30 cellular contexts compared by ENCODE assay signal in genomic region chr4:15373363-15373762, GRCh38. TPM values are rescaled to one million over a fixed set of nuclear protein-coding genes. Genes with fewer than 3 reads are reported as not detected.
DNase-seq lines count a peak whose midpoint lies in the region; ATAC-seq, FAIRE-seq and TF ChIP-seq lines count a peak whose summit lies in the region.
"Had no signal": no experiment of that assay in that cellular context is flagged by ENCODE, and none has a peak within 500 bp of the region (broad histone marks: within the 10 kb centered on the region; RNA-seq: fewer than 3 reads in every experiment).

No MANE protein-coding gene starts in this region.

- H3K9me1 ChIP-seq in IMR-90 (ENCODE audit: insufficient read depth, low read length): 0 out of 2 replicates have a peak, but pooled peaks cover 3% of the 10 kb centered on the region

- no peak overlapping the region for H4K5ac ChIP-seq in IMR-90 (ENCODE audit: low read depth, low read length)

- CTCF ChIA-PET in activated CD8-positive, alpha-beta T cell treated with anti-CD3 and anti-CD28 coated beads for 36 hours (lab: Charles Lee): no interaction called here
- CTCF ChIA-PET in activated CD8-positive, alpha-beta T cell treated with anti-CD3 and anti-CD28 coated beads, Interleukin-2, amount 10 ng/mL, durations not matched to agents 7 days and 5 days (lab: Charles Lee): interaction anchor here (1.0 kb wide), 1 partner anchor 24 kb away, joined by 5 read pairs; no protein-coding TSS in a partner anchor
- CTCF ChIA-PET in IMR-90 (lab: Yijun Ruan, JAX): no interaction called here
- CTCF ChIA-PET in activated CD4-positive, alpha-beta memory T cell treated with anti-CD3 and anti-CD28 coated beads for 36 hours (lab: Charles Lee): no interaction called here

- FAIRE-seq in GM19239 (lab: Jason Lieb, UNC): no peak
- FAIRE-seq: A204.1, GM12892, urothelium cell line had no signal

- H3K9me3 ChIP-seq in IMR-90 (ENCODE audit: control insufficient read depth, insufficient read depth, low read length): no peaks in the 10 kb centered on the region
- H3K9me3 ChIP-seq: gastrocnemius medialis, spleen had no signal

- H3K36me3 Mint-ChIP-seq in activated CD8-positive, alpha-beta T cell treated with anti-CD3 and anti-CD28 coated beads for 36 hours (ENCODE audit: low read depth): no peaks in the 10 kb centered on the region
- H3K36me3 Mint-ChIP-seq in activated CD8-positive, alpha-beta T cell treated with anti-CD3 and anti-CD28 coated beads, Interleukin-2, amount 10 ng/mL, durations not matched to agents 7 days and 5 days (ENCODE audit: low read depth): no peaks in the 10 kb centered on the region
- no peaks in the 10 kb centered on the region for H3K36me3 Mint-ChIP-seq in stimulated activated effector memory CD8-positive, alpha-beta T cell treated with anti-CD3 and anti-CD28 coated beads, Interleukin-12 subunit alpha, Interleukin-12 subunit beta, amount 100 ng/mL, for 72 hours
- no peaks in the 10 kb centered on the region for H3K36me3 Mint-ChIP-seq in activated CD4-positive, alpha-beta memory T cell treated with anti-CD3 and anti-CD28 coated beads for 36 hours
- H3K36me3 Mint-ChIP-seq: neural progenitor cell had no signal

- TF ChIP-seq RAD21 in IMR-90 (IDR thresholded peaks at IDR 0.05; ENCODE audit: low read length): no peak

- no peak overlapping the region for H2BK20ac ChIP-seq in IMR-90 (ENCODE audit: low read depth, low read length)

- no peak overlapping the region for H4K8ac ChIP-seq in IMR-90 (ENCODE audit: low read depth in 2 of 2, low read length in 2 of 2)

- H3K4me1 ChIP-seq in IMR-90 (ENCODE audit: control insufficient read depth, insufficient read depth, low read length): peaks cover 7% of the 10 kb centered on the region

- no peak overlapping the region for H3K4me3 Mint-ChIP-seq in activated CD8-positive, alpha-beta T cell treated with anti-CD3 and anti-CD28 coated beads for 36 hours
- no peak overlapping the region for H3K4me3 Mint-ChIP-seq in activated CD8-positive, alpha-beta T cell treated with anti-CD3 and anti-CD28 coated beads, Interleukin-2, amount 10 ng/mL, durations not matched to agents 7 days and 5 days
- no peak overlapping the region for H3K4me3 Mint-ChIP-seq in stimulated activated effector memory CD8-positive, alpha-beta T cell treated with anti-CD3 and anti-CD28 coated beads, Interleukin-12 subunit alpha, Interleukin-12 subunit beta, amount 100 ng/mL, for 72 hours
- H3K4me3 Mint-ChIP-seq in activated CD4-positive, alpha-beta memory T cell treated with anti-CD3 and anti-CD28 coated beads for 36 hours: no peak overlapping the region
- H3K4me3 Mint-ChIP-seq: CD4-positive, alpha-beta T cell; neural progenitor cell had no signal

- H3K36me3 ChIP-seq in IMR-90 (ENCODE audit: control insufficient read depth, insufficient read depth, low read length): no peaks in the 10 kb centered on the region
- H3K36me3 ChIP-seq: gastrocnemius medialis, neural progenitor cell, spleen had no signal

- H3K27ac Mint-ChIP-seq in activated CD8-positive, alpha-beta T cell treated with anti-CD3 and anti-CD28 coated beads for 36 hours: no peak overlapping the region
- no peak overlapping the region for H3K27ac Mint-ChIP-seq in activated CD8-positive, alpha-beta T cell treated with anti-CD3 and anti-CD28 coated beads, Interleukin-2, amount 10 ng/mL, durations not matched to agents 7 days and 5 days
- H3K27ac Mint-ChIP-seq in stimulated activated effector memory CD8-positive, alpha-beta T cell treated with anti-CD3 and anti-CD28 coated beads, Interleukin-12 subunit alpha, Interleukin-12 subunit beta, amount 100 ng/mL, for 72 hours: no peak overlapping the region
- H3K27ac Mint-ChIP-seq in activated CD4-positive, alpha-beta memory T cell treated with anti-CD3 and anti-CD28 coated beads for 36 hours: no peak overlapping the region
- H3K27ac Mint-ChIP-seq: CD4-positive, alpha-beta T cell; neural progenitor cell had no signal

- no TSS peak for BruUV-seq in IMR-90 (replicated peaks; lab: Mats Ljungman, UMichigan)

- H3K9me3 Mint-ChIP-seq in activated CD8-positive, alpha-beta T cell treated with anti-CD3 and anti-CD28 coated beads for 36 hours: no peaks in the 10 kb centered on the region
- H3K9me3 Mint-ChIP-seq in activated CD8-positive, alpha-beta T cell treated with anti-CD3 and anti-CD28 coated beads, Interleukin-2, amount 10 ng/mL, durations not matched to agents 7 days and 5 days (ENCODE audit: insufficient read depth): no peaks in the 10 kb centered on the region
- no peaks in the 10 kb centered on the region for H3K9me3 Mint-ChIP-seq in stimulated activated effector memory CD8-positive, alpha-beta T cell treated with anti-CD3 and anti-CD28 coated beads, Interleukin-12 subunit alpha, Interleukin-12 subunit beta, amount 100 ng/mL, for 72 hours
- peaks cover 2% of the 10 kb centered on the region for H3K9me3 Mint-ChIP-seq in activated CD4-positive, alpha-beta memory T cell treated with anti-CD3 and anti-CD28 coated beads for 36 hours
- H3K9me3 Mint-ChIP-seq: CD4-positive, alpha-beta T cell; neural progenitor cell had no signal

- no peak overlapping the region for H2BK15ac ChIP-seq in IMR-90 (ENCODE audit: low read depth, low read length)

- H3K18ac ChIP-seq in IMR-90 (ENCODE audit: low read depth, low read length): no peak overlapping the region

- H2BK5ac ChIP-seq in IMR-90 (ENCODE audit: low read depth, low read length, poor library complexity, severe bottlenecking): no peak overlapping the region

- no peak for TF ChIP-seq CTCF in activated CD8-positive, alpha-beta T cell treated with anti-CD3 and anti-CD28 coated beads for 36 hours (IDR thresholded peaks at IDR 0.05)
- TF ChIP-seq CTCF in IMR-90 (conservative IDR thresholded peaks at IDR 0.05; ENCODE audit: low read depth, low read length) (no peak), epithelial cell of esophagus (IDR thresholded peaks at IDR 0.05; ENCODE audit: insufficient read depth, low read depth, low read length, missing control alignments) (no peak)

- H4K91ac ChIP-seq in IMR-90 (ENCODE audit: insufficient read depth, low read depth, low read length): no peak overlapping the region

- no CpG with 5 or more reads among the region's 3 CpGs for WGBS in IMR-90 (ENCODE audit: extremely low coverage in 2 of 2, insufficient read length in 1 of 2), 2 experiments

- peak; percentile 37 for ATAC-seq in activated CD8-positive, alpha-beta T cell treated with anti-CD3 and anti-CD28 coated beads for 36 hours
- ATAC-seq in activated CD8-positive, alpha-beta T cell treated with anti-CD3 and anti-CD28 coated beads, Interleukin-2, amount 10 ng/mL, durations not matched to agents 7 days and 5 days: no peak
- no peak for ATAC-seq in IMR-90 (ENCODE audit: low read depth)
- peak; percentile 58 for ATAC-seq in stimulated activated effector memory CD8-positive, alpha-beta T cell treated with anti-CD3 and anti-CD28 coated beads, Interleukin-12 subunit alpha, Interleukin-12 subunit beta, amount 100 ng/mL, for 72 hours
- ATAC-seq: PC-3 had no signal

- no peak overlapping the region for H3K27ac ChIP-seq in IMR-90 (ENCODE audit: insufficient read depth, low read length)
- H3K27ac ChIP-seq: neural progenitor cell, parathyroid adenoma had no signal

- H3K79me1 ChIP-seq in IMR-90 (ENCODE audit: low read depth in 1 of 2, low read length in 2 of 2): no peaks in the 10 kb centered on the region

- no peak overlapping the region for H2AK5ac ChIP-seq in IMR-90 (ENCODE audit: low read depth, low read length)

- H3K23ac ChIP-seq in IMR-90 (ENCODE audit: low read depth, low read length): no peak overlapping the region

- H3K4me2 ChIP-seq in IMR-90 (ENCODE audit: low read depth, low read length): no peak overlapping the region
- H3K4me2 ChIP-seq: neural progenitor cell had no signal

- H4K20me1 ChIP-seq in IMR-90 (ENCODE audit: insufficient read depth, low read length): no peaks in the 10 kb centered on the region

- DNase-seq in activated CD8-positive, alpha-beta T cell treated with anti-CD3 and anti-CD28 coated beads for 36 hours: no peak
- no peak for DNase-seq in activated CD8-positive, alpha-beta T cell treated with anti-CD3 and anti-CD28 coated beads, Interleukin-2, amount 10 ng/mL, durations not matched to agents 7 days and 5 days
- peak; percentile 23 for DNase-seq in IMR-90
- peak; percentile 25 for DNase-seq in epithelial cell of esophagus (ENCODE audit: low read depth)
- DNase-seq in stimulated activated effector memory CD8-positive, alpha-beta T cell treated with anti-CD3 and anti-CD28 coated beads, Interleukin-12 subunit alpha, Interleukin-12 subunit beta, amount 100 ng/mL, for 72 hours (ENCODE audit: low spot score in 2 of 2): no peak
- DNase-seq in GM19239 (ENCODE audit: insufficient read length, low spot score): no peak
- no peak for DNase-seq in HPDE6-E6E7 (ENCODE audit: extremely low spot score)
- no peak for DNase-seq in activated CD4-positive, alpha-beta memory T cell treated with anti-CD3 and anti-CD28 coated beads for 36 hours
- DNase-seq: activated CD4-positive, alpha-beta T cell treated with anti-CD3 and anti-CD28 coated beads, Interleukin-2, amount 50 U/mL, for 4 hours; activated gamma-delta T cell treated with Interleukin-2 at 50 U/mL for 16 hours; AML-193; amniotic stem cell; CD4-positive, alpha-beta T cell; effector memory CD4-positive, alpha-beta T cell; erythroblast; gastrocnemius medialis; Kasumi-1; left cardiac atrium; PC-3; right cardiac atrium; SHP77; spleen; T1000 had no signal

- no peaks in the 10 kb centered on the region for H3K27me3 Mint-ChIP-seq in activated CD8-positive, alpha-beta T cell treated with anti-CD3 and anti-CD28 coated beads for 36 hours
- no peaks in the 10 kb centered on the region for H3K27me3 Mint-ChIP-seq in activated CD8-positive, alpha-beta T cell treated with anti-CD3 and anti-CD28 coated beads, Interleukin-2, amount 10 ng/mL, durations not matched to agents 7 days and 5 days (ENCODE audit: low read depth)
- H3K27me3 Mint-ChIP-seq in activated CD4-positive, alpha-beta memory T cell treated with anti-CD3 and anti-CD28 coated beads for 36 hours: no peaks in the 10 kb centered on the region
- H3K27me3 Mint-ChIP-seq: CD4-positive, alpha-beta T cell had no signal

- no peak overlapping the region for H3K4ac ChIP-seq in IMR-90 (ENCODE audit: low read depth, low read length)

- no peak overlapping the region for H2AFZ ChIP-seq in IMR-90 (replicated peaks; ENCODE audit: low read length, poor library complexity)
- H2AFZ ChIP-seq: neural progenitor cell, parathyroid adenoma had no signal

- no peak overlapping the region for H3K14ac ChIP-seq in IMR-90 (replicated peaks; ENCODE audit: low read depth, low read length)

- dilution Hi-C loops in IMR-90 (cut with HindIII; ENCODE audit: low sequenced_read_pairs, unreplicated experiment): no loop called here

- intact Hi-C loops in activated CD8-positive, alpha-beta T cell treated with anti-CD3 and anti-CD28 coated beads for 36 hours (cut with micrococcal nuclease): no loop called here
- intact Hi-C loops in IMR-90 (cut with micrococcal nuclease): no loop called here
- intact Hi-C loops in activated CD4-positive, alpha-beta memory T cell treated with anti-CD3 and anti-CD28 coated beads for 36 hours (cut with micrococcal nuclease): no loop called here

- no peak overlapping the region for H3K56ac ChIP-seq in IMR-90 (ENCODE audit: extremely low read depth, insufficient read depth, low read length)

- H3K27me3 ChIP-seq in IMR-90 (ENCODE audit: control insufficient read depth, insufficient read depth, low read length): no peaks in the 10 kb centered on the region
- H3K27me3 ChIP-seq: gastrocnemius medialis, neural progenitor cell, spleen had no signal

- H3K4me3 ChIP-seq in IMR-90 (ENCODE audit: insufficient read depth, low read depth, low read length) (no peak overlapping the region), epithelial cell of esophagus (ENCODE audit: low read length) (no peak overlapping the region)
- H3K4me3 ChIP-seq: gastrocnemius medialis, neural progenitor cell, spleen had no signal

- POLR2A ChIA-PET in activated CD8-positive, alpha-beta T cell treated with anti-CD3 and anti-CD28 coated beads for 36 hours (lab: Charles Lee): no interaction called here
- POLR2A ChIA-PET in activated CD8-positive, alpha-beta T cell treated with anti-CD3 and anti-CD28 coated beads, Interleukin-2, amount 10 ng/mL, durations not matched to agents 7 days and 5 days (lab: Charles Lee): no interaction called here
- POLR2A ChIA-PET in IMR-90 (lab: Charles Lee; ENCODE audit: unreplicated experiment): no interaction called here
- POLR2A ChIA-PET in activated CD4-positive, alpha-beta memory T cell treated with anti-CD3 and anti-CD28 coated beads for 36 hours (lab: Charles Lee): no interaction called here

- no peak for TF ChIP-seq POLR2A in IMR-90 (IDR thresholded peaks at IDR 0.05; ENCODE audit: low read depth, low read length)

- in situ Hi-C loops in IMR-90 (cut with MboI; ENCODE audit: low sequenced_read_pairs): no loop called here

- no peak overlapping the region for H3K9ac ChIP-seq in IMR-90 (ENCODE audit: low read depth, low read length)
- H3K9ac ChIP-seq: neural progenitor cell, parathyroid adenoma had no signal

- H2BK120ac ChIP-seq in IMR-90 (ENCODE audit: low read depth, low read length): no peak overlapping the region

- H2AK9ac ChIP-seq in IMR-90 (replicated peaks; ENCODE audit: low read depth, low read length, poor library complexity): no peak overlapping the region

- peaks cover 21% of the 10 kb centered on the region for H3K4me1 Mint-ChIP-seq in activated CD8-positive, alpha-beta T cell treated with anti-CD3 and anti-CD28 coated beads for 36 hours (ENCODE audit: low read depth)
- peaks cover 31% of the 10 kb centered on the region for H3K4me1 Mint-ChIP-seq in activated CD8-positive, alpha-beta T cell treated with anti-CD3 and anti-CD28 coated beads, Interleukin-2, amount 10 ng/mL, durations not matched to agents 7 days and 5 days (ENCODE audit: low read depth)
- H3K4me1 Mint-ChIP-seq in stimulated activated effector memory CD8-positive, alpha-beta T cell treated with anti-CD3 and anti-CD28 coated beads, Interleukin-12 subunit alpha, Interleukin-12 subunit beta, amount 100 ng/mL, for 72 hours: no peaks in the 10 kb centered on the region
- H3K4me1 Mint-ChIP-seq in activated CD4-positive, alpha-beta memory T cell treated with anti-CD3 and anti-CD28 coated beads for 36 hours (ENCODE audit: low read depth): peaks cover 15% of the 10 kb centered on the region

RNA-seq across cellular contexts. Expression of gene C1QTNF7, which starts 54.5 kb away (rescaled TPM):
- not detected for total RNA-seq in activated CD8-positive, alpha-beta T cell treated with anti-CD3 and anti-CD28 coated beads for 36 hours
- total RNA-seq in activated CD8-positive, alpha-beta T cell treated with anti-CD3 and anti-CD28 coated beads, Interleukin-2, amount 10 ng/mL, durations not matched to agents 7 days and 5 days: not detected
- 0.18 and 0.28 TPM in 2 replicates for total RNA-seq in IMR-90 (2012; rRNA removed)
- 0.12 and 0.23 TPM in 2 replicates for polyA plus RNA-seq in IMR-90 (2012; rRNA removed)
- 0.01 and 0.10 TPM in 2 replicates for polyA plus RNA-seq in IMR-90 (2012; cell fraction: cytosol; rRNA removed)
- 0.10 TPM in 1 of 2 replicates, not detected in the other for polyA plus RNA-seq in IMR-90 (2012; cell fraction: nucleus; rRNA removed; ENCODE audit: low replicate concordance)
- not detected for total RNA-seq in activated CD4-positive, alpha-beta memory T cell treated with anti-CD3 and anti-CD28 coated beads for 36 hours
- total RNA-seq: bronchial epithelial cell; CD4-positive, alpha-beta T cell; NCI-H460; PC-3 had no signal

Comparison
In these comparisons a context has a peak if more than half of its experiments do, and no peak if none do; other contexts are left out.
1. ATAC-seq: peak in activated CD8-positive, alpha-beta T cell treated with anti-CD3 and anti-CD28 coated beads for 36 hours (single experiment) and stimulated activated effector memory CD8-positive, alpha-beta T cell treated with anti-CD3 and anti-CD28 coated beads, Interleukin-12 subunit alpha, Interleukin-12 subunit beta, amount 100 ng/mL, for 72 hours (single experiment); none in activated CD8-positive, alpha-beta T cell treated with anti-CD3 and anti-CD28 coated beads, Interleukin-2, amount 10 ng/mL, durations not matched to agents 7 days and 5 days (single experiment) and IMR-90 (single experiment).
2. DNase-seq: peak in IMR-90 (single experiment) and epithelial cell of esophagus (single experiment); none in activated CD8-positive, alpha-beta T cell treated with anti-CD3 and anti-CD28 coated beads for 36 hours (single experiment), activated CD8-positive, alpha-beta T cell treated with anti-CD3 and anti-CD28 coated beads, Interleukin-2, amount 10 ng/mL, durations not matched to agents 7 days and 5 days (single experiment), stimulated activated effector memory CD8-positive, alpha-beta T cell treated with anti-CD3 and anti-CD28 coated beads, Interleukin-12 subunit alpha, Interleukin-12 subunit beta, amount 100 ng/mL, for 72 hours (0 of 2), GM19239 (single experiment), HPDE6-E6E7 (single experiment) and activated CD4-positive, alpha-beta memory T cell treated with anti-CD3 and anti-CD28 coated beads for 36 hours (single experiment).